In genomic region chr4:183405371-183405770, GRCh38 we compare ENCODE assay signal across 15 cellular contexts.
"Had no signal": no experiment of that assay in that cellular context is flagged by ENCODE, and none has a peak within 500 bp of the region (broad histone marks: within the 10 kb centered on the region; RNA-seq: fewer than 3 reads in every experiment).

No MANE protein-coding gene starts in this region.

- H3K27me3 Mint-ChIP-seq: stimulated activated naive CD8-positive, alpha-beta T cell treated with anti-CD3 and anti-CD28 coated beads, Interleukin-15, Interleukin-2, amounts not matched to agents 100 ng/mL and 50 ng/mL, for 24 hours had no signal

- H3K27ac ChIP-seq: cardiac muscle cell, colonic mucosa, heart right ventricle, psoas muscle had no signal

- H3K9me3 ChIP-seq: colonic mucosa, heart right ventricle, psoas muscle had no signal

- ATAC-seq: heart right ventricle, left lobe of liver, psoas muscle had no signal

- H3K27me3 ChIP-seq: cardiac muscle cell, colonic mucosa, heart right ventricle had no signal

- H3K27ac Mint-ChIP-seq: stimulated activated naive CD8-positive, alpha-beta T cell treated with anti-CD3 and anti-CD28 coated beads, Interleukin-15, Interleukin-2, amounts not matched to agents 100 ng/mL and 50 ng/mL, for 24 hours had no signal

- H3K4me1 ChIP-seq: colonic mucosa, psoas muscle had no signal

- DNase-seq: activated CD4-positive, CD25-positive, alpha-beta regulatory T cell treated with anti-CD3 and anti-CD28 coated beads, Interleukin-2, amount 50 U/mL, for 72 hours; activated gamma-delta T cell treated with Interleukin-2 at 50 U/mL for 16 hours; activated T-cell treated with anti-CD3 and anti-CD28 coated beads for 4 hours; colonic mucosa; effector CD4-positive, alpha-beta T cell; heart right ventricle; islet precursor cell; occipital lobe; psoas muscle; stimulated activated CD4-positive, alpha-beta T cell treated with anti-CD3 and anti-CD28 coated beads, Interleukin-2, amount 100 ng/mL, for 48 hours; stimulated activated CD8-positive, alpha-beta memory T cell treated with anti-CD3 and anti-CD28 coated beads, Interleukin-4, amount 100 ng/mL, for 48 hours; T-helper 9 cell had no signal

- H3K9me3 Mint-ChIP-seq: stimulated activated naive CD8-positive, alpha-beta T cell treated with anti-CD3 and anti-CD28 coated beads, Interleukin-15, Interleukin-2, amounts not matched to agents 100 ng/mL and 50 ng/mL, for 24 hours had no signal

- H3K4me3 Mint-ChIP-seq: stimulated activated naive CD8-positive, alpha-beta T cell treated with anti-CD3 and anti-CD28 coated beads, Interleukin-15, Interleukin-2, amounts not matched to agents 100 ng/mL and 50 ng/mL, for 24 hours had no signal

- H3K36me3 ChIP-seq: cardiac muscle cell, colonic mucosa, heart right ventricle had no signal

- H3K4me3 ChIP-seq: cardiac muscle cell, colonic mucosa, heart right ventricle, psoas muscle had no signal
